1 cellular context compared by ENCODE assay signal in the genomic region with DNA sequence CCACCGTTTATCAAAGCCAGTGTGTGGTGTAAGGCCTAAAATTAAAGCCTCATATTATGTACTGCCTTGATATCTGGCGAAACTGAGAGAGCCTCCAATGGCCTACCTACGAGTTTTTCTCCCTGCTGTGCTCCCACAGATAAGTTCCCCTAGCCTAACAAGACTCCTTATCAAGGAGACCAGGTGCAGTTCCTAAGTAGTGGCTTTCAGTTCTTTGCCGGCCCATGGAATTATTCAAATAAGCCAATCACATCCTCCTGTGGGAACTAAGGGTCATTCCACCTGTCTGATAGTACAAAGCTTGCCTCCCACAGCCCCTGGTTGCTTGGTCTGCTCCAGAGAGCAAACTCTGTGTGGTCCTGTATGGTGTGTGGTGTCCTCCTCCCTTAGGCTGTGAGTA.
TF ChIP-seq lines count a peak whose summit lies in the region.

No MANE protein-coding gene starts in this region.

TF ChIP-seq in K562, 482 proteins besides CTCF, POLR2A, EP300 and RAD21 (continued from another document and continues in another):
- TF ChIP-seq, protein P1, sequence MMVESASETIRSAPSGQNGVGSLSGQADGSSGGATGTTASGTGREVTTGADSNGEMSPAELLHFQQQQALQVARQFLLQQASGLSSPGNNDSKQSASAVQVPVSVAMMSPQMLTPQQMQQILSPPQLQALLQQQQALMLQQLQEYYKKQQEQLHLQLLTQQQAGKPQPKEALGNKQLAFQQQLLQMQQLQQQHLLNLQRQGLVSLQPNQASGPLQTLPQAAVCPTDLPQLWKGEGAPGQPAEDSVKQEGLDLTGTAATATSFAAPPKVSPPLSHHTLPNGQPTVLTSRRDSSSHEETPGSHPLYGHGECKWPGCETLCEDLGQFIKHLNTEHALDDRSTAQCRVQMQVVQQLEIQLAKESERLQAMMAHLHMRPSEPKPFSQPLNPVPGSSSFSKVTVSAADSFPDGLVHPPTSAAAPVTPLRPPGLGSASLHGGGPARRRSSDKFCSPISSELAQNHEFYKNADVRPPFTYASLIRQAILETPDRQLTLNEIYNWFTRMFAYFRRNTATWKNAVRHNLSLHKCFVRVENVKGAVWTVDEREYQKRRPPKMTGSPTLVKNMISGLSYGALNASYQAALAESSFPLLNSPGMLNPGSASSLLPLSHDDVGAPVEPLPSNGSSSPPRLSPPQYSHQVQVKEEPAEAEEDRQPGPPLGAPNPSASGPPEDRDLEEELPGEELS (CRISPR knock-in tag; IDR thresholded peaks at IDR 0.05; ENCODE audit: borderline replicate concordance) = no peak
- TF ChIP-seq, protein P2, sequence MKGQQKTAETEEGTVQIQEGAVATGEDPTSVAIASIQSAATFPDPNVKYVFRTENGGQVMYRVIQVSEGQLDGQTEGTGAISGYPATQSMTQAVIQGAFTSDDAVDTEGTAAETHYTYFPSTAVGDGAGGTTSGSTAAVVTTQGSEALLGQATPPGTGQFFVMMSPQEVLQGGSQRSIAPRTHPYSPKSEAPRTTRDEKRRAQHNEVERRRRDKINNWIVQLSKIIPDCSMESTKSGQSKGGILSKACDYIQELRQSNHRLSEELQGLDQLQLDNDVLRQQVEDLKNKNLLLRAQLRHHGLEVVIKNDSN (CRISPR knock-in tag; IDR thresholded peaks at IDR 0.05) = no peak
- TF ChIP-seq ZNF644 (tag; IDR thresholded peaks at IDR 0.05; ENCODE audit: low read depth) (no peak), TAL1 (IDR thresholded peaks at IDR 0.05) (peak; percentile 88), U2AF2 (optimal IDR thresholded peaks at IDR 0.05; ENCODE audit: low read depth, low read length) (no peak), NCOA1 (IDR thresholded peaks at IDR 0.05; ENCODE audit: low read depth) (no peak), SOX6 (IDR thresholded peaks at IDR 0.05) (peak; percentile 30; the same call in 1 of the 2 replicates), HLTF (IDR thresholded peaks at IDR 0.05) (no peak), ZNF324 (CRISPR knock-in tag; IDR thresholded peaks at IDR 0.05) (no peak), ZNF830 (CRISPR knock-in tag; IDR thresholded peaks at IDR 0.05) (no peak), ZNF431 (CRISPR knock-in tag; IDR thresholded peaks at IDR 0.05) (no peak), CC2D1A (IDR thresholded peaks at IDR 0.05) (peak; percentile 63; the same call in 1 of the 2 replicates), FOXK2 (conservative IDR thresholded peaks at IDR 0.05 in 1 of 2, IDR thresholded peaks at IDR 0.05 in 1 of 2; ENCODE audit: low read depth in 2 of 2) (peak in 1 of 2 experiments; percentile 53; a peak in 1 of 4 replicates), HDAC2 (IDR thresholded peaks at IDR 0.05) (no peak), LCOR (CRISPR knock-in tag; IDR thresholded peaks at IDR 0.05) (no peak), KDM1A (IDR thresholded peaks at IDR 0.05) (peak in 1 of 2 experiments; percentile 25; a peak in 1 of 4 replicates), ZNF347 (CRISPR knock-in tag; IDR thresholded peaks at IDR 0.05; ENCODE audit: low read depth) (no peak), ZNF318 (IDR thresholded peaks at IDR 0.05; ENCODE audit: borderline replicate concordance in 1 of 2, low read depth in 1 of 2) (no peak), ARID1B (IDR thresholded peaks at IDR 0.05) (peak; percentile 86), SETDB1 (IDR thresholded peaks at IDR 0.05; ENCODE audit: low read length) (no peak), ZNF3 (CRISPR knock-in tag; IDR thresholded peaks at IDR 0.05) (no peak), SIN3A (IDR thresholded peaks at IDR 0.05; ENCODE audit: borderline replicate concordance in 2 of 2, control insufficient read depth in 1 of 2, low read depth in 2 of 2, low read length in 2 of 2) (no peak), ZNF384 (IDR thresholded peaks at IDR 0.05; ENCODE audit: low read depth, low read length) (no peak), SUPT5H (IDR thresholded peaks at IDR 0.05) (no peak), KDM5B (IDR thresholded peaks at IDR 0.05; ENCODE audit: insufficient replicate concordance, low read depth, low read length) (no peak), MTA3 (IDR thresholded peaks at IDR 0.05; ENCODE audit: borderline replicate concordance) (no peak), PML (IDR thresholded peaks at IDR 0.05; ENCODE audit: low read length) (peak; percentile 76), FIP1L1 (IDR thresholded peaks at IDR 0.05; ENCODE audit: low read depth, low read length, poor library complexity, severe bottlenecking) (no peak), ZBTB8A (IDR thresholded peaks at IDR 0.05; ENCODE audit: partially characterized antibody) (no peak), BACH1 (tag; IDR thresholded peaks at IDR 0.05) (no peak), NFYB (IDR thresholded peaks at IDR 0.05; ENCODE audit: extremely low read depth, insufficient read length) (peak; percentile 85), FOXJ2 (tag; IDR thresholded peaks at IDR 0.05) (no peak), ZNF197 (CRISPR knock-in tag; IDR thresholded peaks at IDR 0.05; ENCODE audit: low read depth) (no peak), MYBL2 (IDR thresholded peaks at IDR 0.05; ENCODE audit: low read depth) (peak; percentile 90), MYBL2 (CRISPR knock-in tag; IDR thresholded peaks at IDR 0.05; ENCODE audit: borderline replicate concordance) (no peak), HNRNPH1 (optimal IDR thresholded peaks at IDR 0.05; ENCODE audit: low read depth, low read length) (no peak), MCM2 (IDR thresholded peaks at IDR 0.05; ENCODE audit: low read depth) (no peak), SMAD4 (CRISPR knock-in tag; conservative IDR thresholded peaks at IDR 0.05) (no peak), SAFB2 (IDR thresholded peaks at IDR 0.05; ENCODE audit: borderline replicate concordance, low read depth, low read length, severe bottlenecking) (no peak), ZNF445 (CRISPR knock-in tag; IDR thresholded peaks at IDR 0.05; ENCODE audit: low read depth) (no peak), MTA2 (IDR thresholded peaks at IDR 0.05; ENCODE audit: low read depth) (peak; percentile 75)
- TF ChIP-seq, protein P3, sequence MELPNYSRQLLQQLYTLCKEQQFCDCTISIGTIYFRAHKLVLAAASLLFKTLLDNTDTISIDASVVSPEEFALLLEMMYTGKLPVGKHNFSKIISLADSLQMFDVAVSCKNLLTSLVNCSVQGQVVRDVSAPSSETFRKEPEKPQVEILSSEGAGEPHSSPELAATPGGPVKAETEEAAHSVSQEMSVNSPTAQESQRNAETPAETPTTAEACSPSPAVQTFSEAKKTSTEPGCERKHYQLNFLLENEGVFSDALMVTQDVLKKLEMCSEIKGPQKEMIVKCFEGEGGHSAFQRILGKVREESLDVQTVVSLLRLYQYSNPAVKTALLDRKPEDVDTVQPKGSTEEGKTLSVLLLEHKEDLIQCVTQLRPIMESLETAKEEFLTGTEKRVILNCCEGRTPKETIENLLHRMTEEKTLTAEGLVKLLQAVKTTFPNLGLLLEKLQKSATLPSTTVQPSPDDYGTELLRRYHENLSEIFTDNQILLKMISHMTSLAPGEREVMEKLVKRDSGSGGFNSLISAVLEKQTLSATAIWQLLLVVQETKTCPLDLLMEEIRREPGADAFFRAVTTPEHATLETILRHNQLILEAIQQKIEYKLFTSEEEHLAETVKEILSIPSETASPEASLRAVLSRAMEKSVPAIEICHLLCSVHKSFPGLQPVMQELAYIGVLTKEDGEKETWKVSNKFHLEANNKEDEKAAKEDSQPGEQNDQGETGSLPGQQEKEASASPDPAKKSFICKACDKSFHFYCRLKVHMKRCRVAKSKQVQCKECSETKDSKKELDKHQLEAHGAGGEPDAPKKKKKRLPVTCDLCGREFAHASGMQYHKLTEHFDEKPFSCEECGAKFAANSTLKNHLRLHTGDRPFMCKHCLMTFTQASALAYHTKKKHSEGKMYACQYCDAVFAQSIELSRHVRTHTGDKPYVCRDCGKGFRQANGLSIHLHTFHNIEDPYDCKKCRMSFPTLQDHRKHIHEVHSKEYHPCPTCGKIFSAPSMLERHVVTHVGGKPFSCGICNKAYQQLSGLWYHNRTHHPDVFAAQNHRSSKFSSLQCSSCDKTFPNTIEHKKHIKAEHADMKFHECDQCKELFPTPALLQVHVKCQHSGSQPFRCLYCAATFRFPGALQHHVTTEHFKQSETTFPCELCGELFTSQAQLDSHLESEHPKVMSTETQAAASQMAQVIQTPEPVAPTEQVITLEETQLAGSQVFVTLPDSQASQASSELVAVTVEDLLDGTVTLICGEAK (IDR thresholded peaks at IDR 0.05) = no peak
- TF ChIP-seq, protein P3 (CRISPR knock-in tag; IDR thresholded peaks at IDR 0.05) = no peak
- TF ChIP-seq, protein P4, sequence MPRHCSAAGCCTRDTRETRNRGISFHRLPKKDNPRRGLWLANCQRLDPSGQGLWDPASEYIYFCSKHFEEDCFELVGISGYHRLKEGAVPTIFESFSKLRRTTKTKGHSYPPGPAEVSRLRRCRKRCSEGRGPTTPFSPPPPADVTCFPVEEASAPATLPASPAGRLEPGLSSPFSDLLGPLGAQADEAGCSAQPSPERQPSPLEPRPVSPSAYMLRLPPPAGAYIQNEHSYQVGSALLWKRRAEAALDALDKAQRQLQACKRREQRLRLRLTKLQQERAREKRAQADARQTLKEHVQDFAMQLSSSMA (CRISPR knock-in tag; IDR thresholded peaks at IDR 0.05) = no peak
